In the genomic region with DNA sequence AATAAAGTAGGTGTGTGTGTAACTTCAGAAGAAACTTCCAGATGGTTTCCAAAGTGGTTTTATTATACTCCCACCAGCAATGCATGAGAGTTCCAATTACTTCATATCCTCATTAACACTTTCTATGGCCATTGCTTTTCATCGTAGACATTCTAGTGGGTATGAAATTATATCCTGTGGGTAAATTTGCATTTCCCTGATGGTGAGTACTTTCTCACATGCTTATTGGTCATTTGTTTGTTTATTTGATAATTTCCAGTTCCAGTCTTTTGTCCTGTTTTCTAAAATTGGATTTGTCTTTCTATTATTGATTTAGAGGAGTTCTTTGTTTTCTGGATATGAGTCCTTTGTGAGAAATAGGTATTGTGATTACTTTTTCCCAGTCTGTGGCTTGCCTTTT, we compare ENCODE assay signal across 13 cellular contexts.
"Had no signal": no experiment of that assay in that cellular context is flagged by ENCODE, and none has a peak within 500 bp of the region (broad histone marks: within the 10 kb centered on the region; RNA-seq: fewer than 3 reads in every experiment).

No MANE protein-coding gene starts in this region.

- H3K4me3 Mint-ChIP-seq: nephron progenitor cell had no signal

- FAIRE-seq: keratinocyte had no signal

- H3K27ac ChIP-seq: epithelial cell of prostate, gastrocnemius medialis, heart right ventricle, left lung, VCaP had no signal

- ATAC-seq: gastrocnemius medialis, heart right ventricle, left lung, mucosa of descending colon, sciatic nerve had no signal

- H3K9me3 Mint-ChIP-seq: nephron progenitor cell had no signal

- H3K27ac Mint-ChIP-seq: nephron progenitor cell had no signal

- DNase-seq: cortex of kidney; effector CD8-positive, alpha-beta T cell; gastrocnemius medialis; heart right ventricle; left lung; mucosa of descending colon; nephron progenitor cell; spleen; T1000 had no signal

- H3K36me3 ChIP-seq: gastrocnemius medialis, heart right ventricle, left lung, spleen had no signal

- H3K4me3 ChIP-seq: gastrocnemius medialis, heart right ventricle, left lung, mucosa of descending colon, spleen had no signal

- H3K9me3 ChIP-seq: gastrocnemius medialis, heart right ventricle, left lung, mucosa of descending colon, spleen had no signal

- H3K27me3 ChIP-seq: gastrocnemius medialis, heart right ventricle, left lung, spleen had no signal
